ENCODE assay signal across 21 cellular contexts in the genomic region with DNA sequence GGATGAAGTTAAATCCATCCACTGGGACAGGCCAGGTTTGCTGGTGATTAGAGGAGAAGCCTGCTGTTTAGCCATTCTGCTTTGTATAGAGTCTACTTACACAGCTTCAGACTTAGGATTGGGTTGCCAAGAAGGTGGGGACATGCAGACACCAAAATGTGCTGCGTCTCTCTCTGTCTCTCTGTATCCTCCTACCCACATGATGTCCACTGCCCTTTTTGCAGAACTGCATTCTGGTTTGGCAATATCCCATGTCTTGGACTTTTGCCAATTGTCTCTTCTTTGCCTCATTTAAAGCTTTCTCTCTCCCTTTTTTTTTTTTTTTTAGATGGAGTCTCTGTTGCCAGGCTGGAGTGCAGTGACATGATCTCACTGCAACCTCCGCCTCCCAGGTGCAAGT.
"Had no signal": no experiment of that assay in that cellular context is flagged by ENCODE, and none has a peak within 500 bp of the region (broad histone marks: within the 10 kb centered on the region; RNA-seq: fewer than 3 reads in every experiment).

No MANE protein-coding gene starts in this region.

- H2AFZ ChIP-seq: parathyroid adenoma had no signal

- H3K36me3 ChIP-seq: adrenal gland, cardiac muscle cell, gastroesophageal sphincter, left lung, neutrophil, tibial nerve had no signal

- H3K4me1 ChIP-seq: parathyroid adenoma had no signal

- H3K9ac ChIP-seq: parathyroid adenoma had no signal

- H3K4me1 Mint-ChIP-seq: activated CD8-positive, alpha-beta memory T cell treated with anti-CD3 and anti-CD28 coated beads, Interleukin-2, amount 10 ng/mL, durations not matched to agents 7 days and 5 days; activated naive CD4-positive, alpha-beta T cell treated with anti-CD3 and anti-CD28 coated beads, Interleukin-2, amount 50 U/mL, for 24 hours; natural killer cell had no signal

- H3K27me3 Mint-ChIP-seq: activated naive CD4-positive, alpha-beta T cell treated with anti-CD3 and anti-CD28 coated beads, Interleukin-2, amount 50 U/mL, for 24 hours; activated T-cell treated with anti-CD3 and anti-CD28 coated beads, Interleukin-2, amount 50 U/mL, for 24 hours had no signal

- DNase-seq: activated CD4-positive, alpha-beta T cell treated with anti-CD3 and anti-CD28 coated beads for 1 hour; activated CD4-positive, alpha-beta T cell treated with anti-CD3 and anti-CD28 coated beads, Interleukin-2, amount 50 U/mL, for 48 hours; activated CD8-positive, alpha-beta memory T cell treated with anti-CD3 and anti-CD28 coated beads, Interleukin-2, amount 10 ng/mL, durations not matched to agents 7 days and 5 days; activated effector memory CD4-positive, alpha-beta T cell treated with Interleukin-2 at 50 U/mL for 16 hours; activated T-cell treated with anti-CD3 and anti-CD28 coated beads, Interleukin-2, amount 50 U/mL, for 24 hours; erythroblast; islet precursor cell; left lung; natural killer cell; stimulated activated CD4-positive, alpha-beta T cell treated with anti-CD3 and anti-CD28 coated beads, Interleukin-4, amount 100 ng/mL, for 24 hours; stimulated activated naive CD4-positive, alpha-beta T cell treated with Interleukin-2 at 50 U/mL for 16 hours; substantia nigra had no signal

- H3K4me3 ChIP-seq: adrenal gland, cardiac muscle cell, gastroesophageal sphincter, left lung, skin epidermis, tibial nerve had no signal

- H3K36me3 Mint-ChIP-seq: activated CD8-positive, alpha-beta memory T cell treated with anti-CD3 and anti-CD28 coated beads, Interleukin-2, amount 10 ng/mL, durations not matched to agents 7 days and 5 days; memory B cell; natural killer cell had no signal

- H3K79me2 ChIP-seq: parathyroid adenoma had no signal

- H3K4me3 Mint-ChIP-seq: activated CD8-positive, alpha-beta memory T cell treated with anti-CD3 and anti-CD28 coated beads, Interleukin-2, amount 10 ng/mL, durations not matched to agents 7 days and 5 days; activated naive CD4-positive, alpha-beta T cell treated with anti-CD3 and anti-CD28 coated beads, Interleukin-2, amount 50 U/mL, for 24 hours; activated T-cell treated with anti-CD3 and anti-CD28 coated beads, Interleukin-2, amount 50 U/mL, for 24 hours; memory B cell; natural killer cell had no signal

- H3K27me3 ChIP-seq: adrenal gland, cardiac muscle cell, gastroesophageal sphincter, left lung, tibial nerve had no signal

- H3K9me3 Mint-ChIP-seq: activated naive CD4-positive, alpha-beta T cell treated with anti-CD3 and anti-CD28 coated beads, Interleukin-2, amount 50 U/mL, for 24 hours; activated T-cell treated with anti-CD3 and anti-CD28 coated beads, Interleukin-2, amount 50 U/mL, for 24 hours had no signal

- H3K27ac Mint-ChIP-seq: activated CD8-positive, alpha-beta memory T cell treated with anti-CD3 and anti-CD28 coated beads, Interleukin-2, amount 10 ng/mL, durations not matched to agents 7 days and 5 days; activated naive CD4-positive, alpha-beta T cell treated with anti-CD3 and anti-CD28 coated beads, Interleukin-2, amount 50 U/mL, for 24 hours; activated T-cell treated with anti-CD3 and anti-CD28 coated beads, Interleukin-2, amount 50 U/mL, for 24 hours; memory B cell; natural killer cell had no signal

- H3K9me3 ChIP-seq: adrenal gland, gastroesophageal sphincter, left lung, neutrophil had no signal

- H3K27ac ChIP-seq: adrenal gland, cardiac muscle cell, left lung, neutrophil, parathyroid adenoma, tibial nerve had no signal
